Comparison of ENCODE assay signal across 8 cellular contexts in genomic region chrX:47218920-47219815, GRCh38. TPM values are rescaled to one million over a fixed set of nuclear protein-coding genes. Genes with fewer than 3 reads are reported as not detected.
DNase-seq lines count a peak whose midpoint lies in the region; ATAC-seq and TF ChIP-seq lines count a peak whose summit lies in the region.

No MANE protein-coding gene starts in this region.

- H3F3A ChIP-seq in smooth muscle cell (ENCODE audit: low read depth) = peaks cover 26% of the 10 kb centered on the region

- peak; percentile 17 for DNase-seq in NCI-H1092 (lab: John Stamatoyannopoulos, UW)
- DNase-seq in NCI-H1092 treated with DMSO at 0.1 percent for 48 hours (lab: John Stamatoyannopoulos, UW) = no peak
- peak; percentile 38 to 45 for DNase-seq in SJCRH30
- peak in 6 of 7 donors; percentile 28 to 67 (median 42) for DNase-seq in adrenal gland
- DNase-seq in iPS DF 6.9 (ENCODE audit: low read depth, low spot score) = no peak
- DNase-seq in smooth muscle cell (lab: John Stamatoyannopoulos, UW; ENCODE audit: unreplicated experiment) = peak; percentile 26
- no peak for DNase-seq in midbrain (lab: John Stamatoyannopoulos, UW)

- H4K20me1 ChIP-seq in smooth muscle cell (ENCODE audit: low read depth) = peaks cover 50% of the 10 kb centered on the region

- H3K36me3 ChIP-seq in SJCRH30 (no peaks in the 10 kb centered on the region), adrenal gland (replicated peaks in 1 of 2) (peaks cover 0 to 31% of the 10 kb centered on the region in 2 donors), iPS DF 6.9 (ENCODE audit: control insufficient read depth, insufficient read depth, low read length) (peaks cover 27% of the 10 kb centered on the region), smooth muscle cell (ENCODE audit: low read depth) (no peaks in the 10 kb centered on the region)

- peak overlapping the region; percentile 98 for H3K27ac ChIP-seq in SJCRH30
- peak overlapping the region; percentile 79 to 98 (median 93) for H3K27ac ChIP-seq in adrenal gland
- no peak overlapping the region for H3K27ac ChIP-seq in iPS DF 6.9 (ENCODE audit: low read length)
- H3K27ac ChIP-seq in smooth muscle cell (ENCODE audit: low read depth) = peak overlapping the region; percentile 97

- peak overlapping the region; percentile 95 for H3K4me3 ChIP-seq in SJCRH30
- H3K4me3 ChIP-seq in adrenal gland = peak overlapping the region; percentile 25 to 93 (median 50)
- peak overlapping the region; percentile 93; the same call in 1 of the 2 replicates for H3K4me3 ChIP-seq in iPS DF 6.9 (ENCODE audit: low read length)
- H3K4me3 ChIP-seq in smooth muscle cell = peak overlapping the region; percentile 72

- no peaks in the 10 kb centered on the region for H3K9me3 ChIP-seq in SJCRH30 (replicated peaks)
- H3K9me3 ChIP-seq in adrenal gland (replicated peaks in 1 of 3) = no peaks in the 10 kb centered on the region
- no peaks in the 10 kb centered on the region for H3K9me3 ChIP-seq in iPS DF 6.9 (ENCODE audit: control insufficient read depth, insufficient read depth, low read length)
- no peaks in the 10 kb centered on the region for H3K9me3 ChIP-seq in smooth muscle cell (replicated peaks; ENCODE audit: low read depth)

- peaks cover 43% of the 10 kb centered on the region for H3K79me2 ChIP-seq in smooth muscle cell (ENCODE audit: low read depth)

- no peak for TF ChIP-seq CTCF in adrenal gland (IDR thresholded peaks at IDR 0.05)
- TF ChIP-seq CTCF in smooth muscle cell (IDR thresholded peaks at IDR 0.05; ENCODE audit: borderline replicate concordance, insufficient read depth, poor library complexity, severe bottlenecking) = no peak

- peak overlapping the region; percentile 99 for H3K9ac ChIP-seq in smooth muscle cell (ENCODE audit: low read depth)

- H3K4me1 ChIP-seq in SJCRH30 (no peaks in the 10 kb centered on the region), adrenal gland (replicated peaks in 1 of 2) (peaks cover 9 to 25% of the 10 kb centered on the region in 2 donors), iPS DF 6.9 (ENCODE audit: control insufficient read depth, insufficient read depth, low read length) (peaks cover 4% of the 10 kb centered on the region; the same call in 1 of the 2 replicates), smooth muscle cell (ENCODE audit: low read depth) (peaks cover 21% of the 10 kb centered on the region)

- WGBS in adrenal gland, 4 donors = 1 to 40% (median 10%) methylated on average over 16 to 57 of the region's 60 CpGs
- WGBS in iPS DF 6.9 (ENCODE audit: insufficient coverage, insufficient read length) = no CpG with 5 or more reads among the region's 60 CpGs
- 3% methylated on average over 44 of the region's 60 CpGs for WGBS in smooth muscle cell (ENCODE audit: low lambda C conversion rate)

- intact Hi-C loops in adrenal gland (cut with DNase I) = no loop called here

- H3K4me2 ChIP-seq in smooth muscle cell = peak overlapping the region; percentile 93

- no peak overlapping the region for H2AFZ ChIP-seq in smooth muscle cell (ENCODE audit: low read depth)

- ATAC-seq in HG03175 (IDR thresholded peaks at IDR 0.05; ENCODE audit: unreplicated experiment) = no peak

- H3K27me3 ChIP-seq in SJCRH30 (no peaks in the 10 kb centered on the region), adrenal gland (no peaks in the 10 kb centered on the region), iPS DF 6.9 (ENCODE audit: control insufficient read depth, insufficient read depth, low read length) (no peaks in the 10 kb centered on the region), smooth muscle cell (ENCODE audit: low read depth) (no peaks in the 10 kb centered on the region)

- TF ChIP-seq POLR2A in adrenal gland (IDR thresholded peaks at IDR 0.05) = no peak

RNA-seq across cellular contexts. Expression of gene CDK16, which starts 0.7 kb away (rescaled TPM):
- 68.5 and 71.8 TPM in 2 replicates for total RNA-seq in SJCRH30 (2014; rRNA removed; shearing (Covaris generic))
- total RNA-seq in adrenal gland (100 to 1,000 TPM; 101 to 187 (median 115) TPM), smooth muscle cell (118 and 176 TPM in 2 replicates)
- polyA plus RNA-seq in adrenal gland (100 to 1,000 TPM in 2 of 3 donors, 10 to 100 TPM in 1; 74.7 to 137 (median 123) TPM), smooth muscle cell (269 and 270 TPM in 2 replicates)

RNA-seq across cellular contexts. Expression of gene USP11, which starts 13.6 kb away (rescaled TPM):
- total RNA-seq in SJCRH30 (2014; rRNA removed; shearing (Covaris generic)) = 51.0 and 53.4 TPM in 2 replicates
- total RNA-seq in adrenal gland (10 to 100 TPM; 27.4 to 63.0 (median 56.5) TPM), smooth muscle cell (80.6 and 84.0 TPM in 2 replicates)
- polyA plus RNA-seq in adrenal gland (10 to 100 TPM; 35.5 to 57.8 (median 50.1) TPM), smooth muscle cell (211 and 221 TPM in 2 replicates)

RNA-seq across cellular contexts. Expression of gene UBA1, which starts 25.5 kb away (rescaled TPM):
- total RNA-seq in SJCRH30 (2014; rRNA removed; shearing (Covaris generic)) = 152 and 158 TPM in 2 replicates
- 100 to 1,000 TPM; 167 to 356 (median 260) TPM for total RNA-seq in adrenal gland
- 100 to 1,000 TPM; 160 to 214 (median 202) TPM for polyA plus RNA-seq in adrenal gland
- 223 and 233 TPM in 2 replicates for total RNA-seq in smooth muscle cell
- 243 and 246 TPM in 2 replicates for polyA plus RNA-seq in smooth muscle cell

Comparison
In these comparisons a context has a peak if more than half of its experiments do, and no peak if none do; other contexts are left out.
1. DNase-seq: peak in NCI-H1092 (single experiment), SJCRH30 (2 of 2), adrenal gland (6 of 7) and smooth muscle cell (single experiment); none in NCI-H1092 treated with DMSO at 0.1 percent for 48 hours (single experiment), iPS DF 6.9 (single experiment) and midbrain (single experiment).
2. Peak in every context shown above with its lines, with median percentiles within 50 percentile points of each other: H3K4me3 ChIP-seq.